ENCODE assay signal across 11 cellular contexts in genomic region chr2:134287323-134287722, GRCh38. TPM values are rescaled to one million over a fixed set of nuclear protein-coding genes. Genes with fewer than 3 reads are reported as not detected.
DNase-seq lines count a peak whose midpoint lies in the region; ATAC-seq lines count a peak whose summit lies in the region.
"Had no signal": no experiment of that assay in that cellular context is flagged by ENCODE, and none has a peak within 500 bp of the region (broad histone marks: within the 10 kb centered on the region; RNA-seq: fewer than 3 reads in every experiment).

No MANE protein-coding gene starts in this region.

- H3K36me3 ChIP-seq in BLaER1 (peaks cover 3% of the 10 kb centered on the region; the same call in 1 of the 2 replicates), Karpas-422 (ENCODE audit: insufficient read depth, low read length) (no peaks in the 10 kb centered on the region)
- H3K36me3 ChIP-seq: BE2C had no signal

- H4K20me1 ChIP-seq in BLaER1: no peaks in the 10 kb centered on the region
- H4K20me1 ChIP-seq in Karpas-422 (ENCODE audit: insufficient read depth, low read depth, low read length): no peaks in the 10 kb centered on the region

- H3K27ac ChIP-seq in BLaER1: peak overlapping the region; percentile 82
- peak overlapping the region; percentile 49 for H3K27ac ChIP-seq in Karpas-422 (ENCODE audit: low read length)

- peak overlapping the region; percentile 43; the same call in 1 of the 2 replicates for H3K4me3 ChIP-seq in BLaER1
- H3K4me3 ChIP-seq in Karpas-422 (ENCODE audit: low read length): no peak overlapping the region

- no peak overlapping the region for H2AFZ ChIP-seq in Karpas-422 (ENCODE audit: low read length)

- peak; percentile 49 for ATAC-seq in GM18868 (IDR thresholded peaks at IDR 0.05; ENCODE audit: unreplicated experiment)
- ATAC-seq in HG02798 (IDR thresholded peaks at IDR 0.05; ENCODE audit: poor library complexity, unreplicated experiment): peak; percentile 47

- in situ Hi-C loops in G401 (cut with HindIII; ENCODE audit: low sequenced_read_pairs): no loop called here

- peaks cover 100% of the 10 kb centered on the region for H3K4me1 ChIP-seq in BLaER1
- H3K4me1 ChIP-seq in Karpas-422 (ENCODE audit: low read length): peaks cover 56% of the 10 kb centered on the region
- H3K4me1 ChIP-seq: BE2C had no signal

- DNase-seq in Karpas-422 (no peak), G401 (ENCODE audit: low spot score) (no peak), cerebellar nuclear complex (lab: John Stamatoyannopoulos, UW) (no peak), NCI-H2107 (lab: John Stamatoyannopoulos, UW) (no peak), NCI-H146 treated with DMSO at 0.1 percent for 48 hours (lab: John Stamatoyannopoulos, UW; ENCODE audit: unreplicated experiment) (no peak)
- DNase-seq: BE2C; GOT3; stimulated activated CD4-positive, alpha-beta T cell treated with anti-CD3 and anti-CD28 coated beads, Interleukin-12 subunit alpha, Interleukin-12 subunit beta, amount 100 ng/mL, for 4 hours had no signal

- H3K4me2 ChIP-seq in BLaER1 (peak overlapping the region; percentile 86), Karpas-422 (ENCODE audit: low read depth, low read length, poor library complexity, severe bottlenecking) (peak overlapping the region; percentile 26)

- H3K9ac ChIP-seq in BLaER1 (peak overlapping the region; percentile 67), Karpas-422 (ENCODE audit: low read length) (peak overlapping the region; percentile 23; the same call in 1 of the 2 replicates)

- H3K27me3 ChIP-seq in BLaER1: no peaks in the 10 kb centered on the region
- H3K27me3 ChIP-seq in Karpas-422 (ENCODE audit: low read length): no peaks in the 10 kb centered on the region
- H3K27me3 ChIP-seq: BE2C had no signal

- no peaks in the 10 kb centered on the region for H3K79me2 ChIP-seq in Karpas-422 (ENCODE audit: low read length)

- H3K9me3 ChIP-seq in BLaER1 (no peaks in the 10 kb centered on the region), Karpas-422 (ENCODE audit: low read length) (no peaks in the 10 kb centered on the region)
- H3K9me3 ChIP-seq: BE2C had no signal

- H3K9me2 ChIP-seq in Karpas-422 (replicated peaks; ENCODE audit: insufficient read depth, low read length): no peaks in the 10 kb centered on the region

RNA-seq across cellular contexts. Expression of gene MGAT5, which starts 33.5 kb away (rescaled TPM):
- total RNA-seq in Karpas-422 (2014; rRNA removed; shearing (Covaris generic); ENCODE audit: low replicate concordance): 22.2 and 22.7 TPM in 2 replicates
- total RNA-seq in G401 (2014; rRNA removed; shearing (Covaris generic)): 0.07 and 0.31 TPM in 2 replicates

Comparison
In these comparisons a context has a peak if more than half of its experiments do, and no peak if none do; other contexts are left out.
1. RNA of gene MGAT5, which starts 33.5 kb away (total RNA-seq): 22.2 to 22.7 TPM in Karpas-422; 0.07 to 0.31 TPM in G401; every median in the first group is over 10 times any median in the second.